Comparison of ENCODE assay signal across 16 cellular contexts in genomic region chr4:45518832-45519231, GRCh38.
DNase-seq lines count a peak whose midpoint lies in the region; ATAC-seq and TF ChIP-seq lines count a peak whose summit lies in the region.
"Had no signal": no experiment of that assay in that cellular context is flagged by ENCODE, and none has a peak within 500 bp of the region (broad histone marks: within the 10 kb centered on the region; RNA-seq: fewer than 3 reads in every experiment).

No MANE protein-coding gene starts in this region.

- H3K79me1 ChIP-seq in H9 (ENCODE audit: insufficient read depth, low read depth, low read length, poor library complexity, severe bottlenecking) (no peaks in the 10 kb centered on the region), mesenchymal stem cell (replicated peaks; ENCODE audit: low read length, poor library complexity, severe bottlenecking) (no peaks in the 10 kb centered on the region)

- H4K8ac ChIP-seq in H9 (replicated peaks; ENCODE audit: insufficient read length, low read depth, low read length) (no peak overlapping the region), mesenchymal stem cell (ENCODE audit: low read length) (no peak overlapping the region)

- H3K27ac Mint-ChIP-seq in H9 = no peak overlapping the region
- no peak overlapping the region for H3K27ac Mint-ChIP-seq in T-cell
- H3K27ac Mint-ChIP-seq: B cell; CD4-positive, alpha-beta memory T cell had no signal

- H3T11ph ChIP-seq in H9 (ENCODE audit: low read length) = no peak overlapping the region

- H3K9ac ChIP-seq in H9 (ENCODE audit: extremely low read depth, insufficient read length, low read length) (no peak overlapping the region), mesenchymal stem cell (ENCODE audit: low read length) (no peak overlapping the region)

- H3K79me2 ChIP-seq in H9 (ENCODE audit: insufficient read depth, low read length) = no peaks in the 10 kb centered on the region

- H3K56ac ChIP-seq in H9 (ENCODE audit: insufficient read length, low read depth, low read length) = no peak overlapping the region

- peaks cover 2 to 9% (median 2%) of the 10 kb centered on the region in 3 experiments; a peak in 1 of 7 replicates for H3K36me3 Mint-ChIP-seq in H9 (ENCODE audit: insufficient read depth in 1 of 3, low read depth in 3 of 3)
- H3K36me3 Mint-ChIP-seq in T-cell = no peaks in the 10 kb centered on the region
- H3K36me3 Mint-ChIP-seq: CD4-positive, alpha-beta memory T cell had no signal

- no peaks in the 10 kb centered on the region for H3K27me3 ChIP-seq in H9 (ENCODE audit: insufficient read depth, low read length)
- no peaks in the 10 kb centered on the region for H3K27me3 ChIP-seq in WERI-Rb-1 (ENCODE audit: insufficient read depth, low read depth, severe bottlenecking)
- H3K27me3 ChIP-seq in mesenchymal stem cell (ENCODE audit: control insufficient read depth in 1 of 2, insufficient read depth in 1 of 2, low read length in 2 of 2) = no peaks in the 10 kb centered on the region

- POLR2A ChIA-PET in T-cell (lab: Charles Lee) = interaction anchor here in 1 of 2 donors (0.7 kb wide), 1 partner anchor 1668 kb away, joined by 7 read pairs; no protein-coding TSS in a partner anchor

- no peak overlapping the region for H3K4me2 ChIP-seq in H9 (ENCODE audit: insufficient read depth, insufficient read length, low read length)
- H3K4me2 ChIP-seq in mesenchymal stem cell (ENCODE audit: low read length, poor library complexity, severe bottlenecking) = no peak overlapping the region

- H2BK20ac ChIP-seq in H9 (ENCODE audit: low read depth, low read length, poor library complexity, severe bottlenecking) = no peak overlapping the region

- peak; percentile 48; the same call in 2 of the 3 replicates for TF ChIP-seq CTCF in H9 (conservative IDR thresholded peaks at IDR 0.05)
- peak; percentile 26; the same call in 1 of the 2 replicates for TF ChIP-seq CTCF in WERI-Rb-1 (IDR thresholded peaks at IDR 0.05; ENCODE audit: low read depth, low read length)

- no peaks in the 10 kb centered on the region for H3K4me1 Mint-ChIP-seq in H9
- no peaks in the 10 kb centered on the region for H3K4me1 Mint-ChIP-seq in T-cell
- H3K4me1 Mint-ChIP-seq: B cell; CD4-positive, alpha-beta memory T cell had no signal

- no peaks in the 10 kb centered on the region for H3K27me3 Mint-ChIP-seq in H9 (ENCODE audit: low read depth)
- no peaks in the 10 kb centered on the region for H3K27me3 Mint-ChIP-seq in T-cell
- H3K27me3 Mint-ChIP-seq: B cell; CD4-positive, alpha-beta memory T cell had no signal

- DNase-seq in H9 (peak; percentile 37), WERI-Rb-1 (no peak), mesenchymal stem cell (no peak), NCI-H2227 (lab: John Stamatoyannopoulos, UW; ENCODE audit: unreplicated experiment) (no peak), T-cell (no peak), GM19238 (ENCODE audit: insufficient read length, low spot score) (no peak)
- DNase-seq: C1 segment of cervical spinal cord; CD4-positive, alpha-beta memory T cell; COR-L47; DMS153; DMS79 treated with DMSO at 0.1 percent for 48 hours; EL had no signal

- H2BK5ac ChIP-seq in H9 (ENCODE audit: insufficient read length, low read length) = no peak overlapping the region
- H2BK5ac ChIP-seq in mesenchymal stem cell (ENCODE audit: low read depth, low read length, poor library complexity, severe bottlenecking) = no peak overlapping the region

- H3K4ac ChIP-seq in H9 (ENCODE audit: low read depth, low read length) = no peak overlapping the region
- H3K4ac ChIP-seq in mesenchymal stem cell (ENCODE audit: low read depth in 1 of 2, low read length in 2 of 2) = no peak overlapping the region

- H4K91ac ChIP-seq in H9 (ENCODE audit: insufficient read length, low read depth, low read length) (no peak overlapping the region), mesenchymal stem cell (ENCODE audit: low read length) (no peak overlapping the region)

- H2BK12ac ChIP-seq in H9 (ENCODE audit: insufficient read length, low read depth, low read length) (no peak overlapping the region), mesenchymal stem cell (ENCODE audit: low read length in 2 of 2) (no peak overlapping the region)

- H3K9me3 ChIP-seq in H9 (ENCODE audit: control insufficient read depth, low read depth, low read length) (no peaks in the 10 kb centered on the region), WERI-Rb-1 (ENCODE audit: severe bottlenecking) (no peaks in the 10 kb centered on the region), mesenchymal stem cell (ENCODE audit: control insufficient read depth, low read length) (no peaks in the 10 kb centered on the region)
- H3K9me3 ChIP-seq: HAP-1 had no signal

- no peak overlapping the region for H3K23ac ChIP-seq in H9 (ENCODE audit: insufficient read length, low read depth, low read length)
- H3K23ac ChIP-seq in mesenchymal stem cell (ENCODE audit: low read length in 2 of 2) = no peak overlapping the region

- no peaks in the 10 kb centered on the region for H3K23me2 ChIP-seq in H9 (ENCODE audit: insufficient read length, low read depth, low read length, poor library complexity, severe bottlenecking)

- no peaks in the 10 kb centered on the region for H4K20me1 ChIP-seq in H9 (ENCODE audit: control insufficient read depth, insufficient read depth, insufficient read length)

- H3K4me1 ChIP-seq in H9 (ENCODE audit: insufficient read depth, low read length) (no peaks in the 10 kb centered on the region), mesenchymal stem cell (ENCODE audit: control insufficient read depth, insufficient read depth, low read depth, low read length) (no peaks in the 10 kb centered on the region)
- H3K4me1 ChIP-seq: HAP-1 had no signal

- CTCF ChIA-PET in T-cell (lab: Charles Lee) = no interaction called here

- H2BK15ac ChIP-seq in H9 (ENCODE audit: low read depth, low read length) = no peak overlapping the region
- H2BK15ac ChIP-seq in mesenchymal stem cell (ENCODE audit: low read depth, poor library complexity, severe bottlenecking) = no peak overlapping the region

- no peak overlapping the region for H4K5ac ChIP-seq in H9 (ENCODE audit: insufficient read length, low read depth, low read length)

- no peak overlapping the region for H3K14ac ChIP-seq in H9 (ENCODE audit: insufficient read depth, low read length)
- no peak overlapping the region for H3K14ac ChIP-seq in mesenchymal stem cell (ENCODE audit: low read length in 2 of 2)

- no peak overlapping the region for H3K18ac ChIP-seq in H9 (ENCODE audit: insufficient read length, low read depth, low read length)
- H3K18ac ChIP-seq in mesenchymal stem cell (ENCODE audit: low read depth in 1 of 2, low read length in 2 of 2) = no peak overlapping the region

- H3K27ac ChIP-seq in H9 (ENCODE audit: insufficient read length, low read depth, low read length) (no peak overlapping the region), WERI-Rb-1 (no peak overlapping the region), mesenchymal stem cell (ENCODE audit: low read length, poor library complexity, severe bottlenecking) (no peak overlapping the region)

- ATAC-seq in GM19328 (IDR thresholded peaks at IDR 0.05; ENCODE audit: unreplicated experiment) (no peak), T-cell (replicated peaks in 1 of 4) (no peak)
- ATAC-seq: K562 had no signal

- no CpG with 5 or more reads among the region's 6 CpGs for WGBS in H9 (ENCODE audit: extremely low coverage, insufficient read length, low lambda C conversion rate)
- 75% methylated on average over 6 of the region's 6 CpGs for WGBS in mesenchymal stem cell

- H2BK120ac ChIP-seq in H9 (ENCODE audit: low read depth, low read length, poor library complexity, severe bottlenecking) (no peak overlapping the region), mesenchymal stem cell (ENCODE audit: low read depth, low read length) (peak overlapping the region; percentile 34)

- H2AK5ac ChIP-seq in H9 (ENCODE audit: insufficient read length, low read length) (no peak overlapping the region), mesenchymal stem cell (ENCODE audit: low read length, severe bottlenecking) (no peak overlapping the region)

- no peak overlapping the region for H3K4me3 ChIP-seq in WERI-Rb-1 (ENCODE audit: low read depth, low read length)
- no peak overlapping the region for H3K4me3 ChIP-seq in mesenchymal stem cell (ENCODE audit: insufficient read depth in 1 of 2, low read depth in 1 of 2, low read length in 2 of 2)
- H3K4me3 ChIP-seq: HAP-1, K562 had no signal

- H3K4me3 Mint-ChIP-seq in H9 (no peak overlapping the region), T-cell (no peak overlapping the region)
- H3K4me3 Mint-ChIP-seq: B cell; CD4-positive, alpha-beta memory T cell had no signal

- H3K36me3 ChIP-seq in WERI-Rb-1 (no peaks in the 10 kb centered on the region), mesenchymal stem cell (ENCODE audit: control insufficient read depth in 1 of 2, insufficient read depth in 2 of 2, low read depth in 1 of 2, low read length in 2 of 2) (no peaks in the 10 kb centered on the region)
- H3K36me3 ChIP-seq: HAP-1 had no signal

- H3K9me3 Mint-ChIP-seq in H9 (peaks cover 0 to 4% of the 10 kb centered on the region in 2 experiments; a peak in 3 of 5 replicates), T-cell (peaks cover 7 to 23% (median 18%) of the 10 kb centered on the region in 3 donors)

- H2AFZ ChIP-seq in H9 (ENCODE audit: low read length) (no peak overlapping the region), mesenchymal stem cell (ENCODE audit: low read depth, low read length) (no peak overlapping the region)
